8 cellular contexts compared by ENCODE assay signal in the genomic region with DNA sequence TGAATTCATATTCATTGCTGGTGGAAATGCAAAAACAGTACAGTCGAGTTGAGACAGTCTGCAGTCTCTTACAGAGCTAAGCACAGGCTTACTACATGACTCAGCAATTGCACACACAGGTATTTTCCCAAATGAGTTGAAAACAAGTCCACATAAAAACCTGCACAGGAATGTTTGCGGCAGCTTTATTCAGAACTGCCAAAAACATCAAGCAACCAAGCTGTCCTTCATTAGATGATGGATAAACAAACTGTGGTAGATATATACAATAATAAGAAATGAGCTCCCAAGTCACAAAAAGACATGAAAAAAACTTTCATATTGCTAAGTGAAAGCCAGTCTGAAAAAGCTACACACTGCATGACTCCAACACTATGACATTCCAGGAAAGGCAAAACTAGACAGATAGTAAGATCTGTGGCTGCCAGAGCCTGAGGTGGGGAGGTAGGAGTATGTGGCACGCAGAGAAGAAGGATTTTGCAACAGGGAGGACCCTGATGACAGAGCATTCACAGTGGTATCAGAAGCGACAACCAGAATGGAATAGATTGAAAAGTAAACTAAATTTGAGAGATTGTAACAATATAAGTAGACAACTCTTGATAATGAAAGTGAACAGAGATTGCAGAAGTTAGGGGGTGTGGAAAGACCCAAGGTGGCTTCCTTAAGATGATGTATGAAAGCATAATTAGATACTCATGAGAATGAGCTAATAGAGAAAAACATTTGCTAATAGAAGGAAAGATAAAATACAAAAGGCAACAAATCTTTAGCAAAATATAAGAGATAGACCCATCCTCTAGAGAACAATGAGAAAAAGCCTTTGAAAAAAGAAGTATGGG. TPM values are rescaled to one million over a fixed set of nuclear protein-coding genes. Genes with fewer than 3 reads are reported as not detected.
A peak's percentile ranks its signal among the peaks of the same experiment; 100 is the strongest.
DNase-seq lines count a peak whose midpoint lies in the region; ATAC-seq, FAIRE-seq and TF ChIP-seq lines count a peak whose summit lies in the region.

No MANE protein-coding gene starts in this region.

- no peak for TF ChIP-seq RAD21 in K562 (CRISPR knock-in tag; conservative IDR thresholded peaks at IDR 0.05 in 1 of 2, IDR thresholded peaks at IDR 0.05 in 1 of 2)

- POLR2A ChIA-PET in K562 (lab: Yijun Ruan, JAX) = interaction anchor here (1.2 kb wide), 1 partner anchor 51 kb away, joined by 5 read pairs; no protein-coding TSS in a partner anchor

- no peaks in the 10 kb centered on the region for H3K36me3 Mint-ChIP-seq in HFFc6 (ENCODE audit: low read depth)

- H3K9me3 ChIP-seq in K562 (replicated peaks; ENCODE audit: control insufficient read depth, insufficient read depth, low read depth, low read length) (no peaks in the 10 kb centered on the region), lower lobe of right lung (no peaks in the 10 kb centered on the region)

- TF ChIP-seq CTCF in HFFc6 (IDR thresholded peaks at IDR 0.05) (no peak), K562 (IDR thresholded peaks at IDR 0.05 in 2 of 3, conservative IDR thresholded peaks at IDR 0.05 in 1 of 3; ENCODE audit: insufficient read depth in 2 of 3, low read depth in 1 of 3, low read length in 3 of 3) (no peak), lower lobe of right lung (IDR thresholded peaks at IDR 0.05) (no peak)

- no peaks in the 10 kb centered on the region for H4K20me1 ChIP-seq in K562 (replicated peaks; ENCODE audit: control insufficient read depth, insufficient read depth, low read length)

- TF ChIP-seq POLR2A in K562 (conservative IDR thresholded peaks at IDR 0.05) = no peak

- H3K4me2 ChIP-seq in K562 (ENCODE audit: insufficient read depth, low read length) = no peak overlapping the region

- no peaks in the 10 kb centered on the region for H3K27me3 Mint-ChIP-seq in HFFc6 (ENCODE audit: insufficient read depth)

- BruUV-seq in K562 (replicated peaks; lab: Mats Ljungman, UMichigan) = no TSS peak

- H3K27me3 ChIP-seq in K562 (ENCODE audit: control insufficient read depth in 2 of 2, insufficient read depth in 2 of 2, low read length in 2 of 2) (no peaks in the 10 kb centered on the region), lower lobe of right lung (ENCODE audit: low read depth) (no peaks in the 10 kb centered on the region)

- H3K27ac Mint-ChIP-seq in HFFc6 = no peak overlapping the region

- no peaks in the 10 kb centered on the region for H3K9me1 ChIP-seq in K562 (ENCODE audit: control insufficient read depth, insufficient read depth, low read length)

- 4% methylated on average over 4 of the region's 4 CpGs for WGBS in K562 (ENCODE audit: insufficient coverage, low coverage, missing lambda C conversion rate)

- H3K4me3 Mint-ChIP-seq in HFFc6 = no peak overlapping the region

- TF ChIP-seq EP300 in K562 (IDR thresholded peaks at IDR 0.05; ENCODE audit: low read length) = no peak

- H3K27ac ChIP-seq in K562 (ENCODE audit: extremely low read depth, low read depth, low read length) = no peak overlapping the region
- no peak overlapping the region for H3K27ac ChIP-seq in lower lobe of right lung

- H3K4me3 ChIP-seq in K562 = no peak overlapping the region
- no peak overlapping the region for H3K4me3 ChIP-seq in lower lobe of right lung

- no peak overlapping the region for H2AFZ ChIP-seq in K562 (ENCODE audit: low read depth, low read length)

- FAIRE-seq in K562 (lab: Jason Lieb, UNC) = peak; percentile 65

- no peaks in the 10 kb centered on the region for H3K79me2 ChIP-seq in K562 (ENCODE audit: control insufficient read depth, insufficient read depth, low read length)

- H3K36me3 ChIP-seq in K562 (ENCODE audit: control insufficient read depth, insufficient read depth, low read length) = no peaks in the 10 kb centered on the region
- H3K36me3 ChIP-seq in lower lobe of right lung = no peaks in the 10 kb centered on the region

- intact Hi-C loops in K562 (cut with micrococcal nuclease) (no loop called here), lower lobe of right lung (cut with DNase I) (no loop called here)

- H3K9me3 Mint-ChIP-seq in HFFc6 = no peaks in the 10 kb centered on the region

- ATAC-seq in K562 (peak; percentile 61; the same call in 2 of the 3 replicates), lower lobe of right lung (peak; percentile 30 to 91)

- H3K9ac ChIP-seq in K562 (ENCODE audit: insufficient read depth in 1 of 2, low read depth in 2 of 2, low read length in 2 of 2) = no peak overlapping the region

- CTCF ChIA-PET in K562 (lab: Yijun Ruan, JAX; ENCODE audit: low intra/inter-chr PET ratio) = no interaction called here

- H3K4me1 Mint-ChIP-seq in HFFc6 (ENCODE audit: low read depth) = no peaks in the 10 kb centered on the region

- DNase-seq in COLO829 (ENCODE audit: low spot score) (peak; percentile 5), HFFc6 (peak; percentile 27), K562 (ENCODE audit: extremely low read depth in 1 of 4, low spot score in 3 of 4) (peak in 2 of 4 experiments; percentile 5 to 21), lower lobe of right lung (no peak), DMS114 treated with DMSO at 0.1 percent for 48 hours (lab: John Stamatoyannopoulos, UW; ENCODE audit: unreplicated experiment) (no peak), NCI-H2029 treated with DMSO at 0.1 percent for 48 hours (lab: John Stamatoyannopoulos, UW) (no peak), ureter (ENCODE audit: low spot score) (no peak), Kasumi-1 (lab: John Stamatoyannopoulos, UW) (no peak)

- in situ Hi-C loops in K562 (cut with MboI) = no loop called here

- H3K4me1 ChIP-seq in K562 (replicated peaks in 1 of 2; ENCODE audit: control insufficient read depth in 2 of 2, insufficient read depth in 2 of 2, low read length in 2 of 2) (0 out of 5 replicates have a peak, but pooled peaks cover 0 to 6% of the 10 kb centered on the region in 2 experiments), lower lobe of right lung (no peaks in the 10 kb centered on the region)

TF ChIP-seq in K562, 482 proteins besides CTCF, POLR2A, EP300 and RAD21 (continues in another document):
- TF ChIP-seq BDP1 (IDR thresholded peaks at IDR 0.05; ENCODE audit: insufficient read depth, insufficient read length) (no peak), NFE2L1 (tag; IDR thresholded peaks at IDR 0.05; ENCODE audit: borderline replicate concordance, low read depth) (peak; percentile 81), MAFF (IDR thresholded peaks at IDR 0.05; ENCODE audit: low read length) (peak; percentile 75), KAT8 (IDR thresholded peaks at IDR 0.05; ENCODE audit: low read depth) (no peak), ZNF785 (CRISPR knock-in tag; IDR thresholded peaks at IDR 0.05) (no peak), ZNF316 (IDR thresholded peaks at IDR 0.05) (peak; percentile 88), BRD4 (IDR thresholded peaks at IDR 0.05) (no peak), CC2D1A (IDR thresholded peaks at IDR 0.05) (no peak), ZNF707 (CRISPR knock-in tag; conservative IDR thresholded peaks at IDR 0.05) (no peak)
- TF ChIP-seq, protein P1, sequence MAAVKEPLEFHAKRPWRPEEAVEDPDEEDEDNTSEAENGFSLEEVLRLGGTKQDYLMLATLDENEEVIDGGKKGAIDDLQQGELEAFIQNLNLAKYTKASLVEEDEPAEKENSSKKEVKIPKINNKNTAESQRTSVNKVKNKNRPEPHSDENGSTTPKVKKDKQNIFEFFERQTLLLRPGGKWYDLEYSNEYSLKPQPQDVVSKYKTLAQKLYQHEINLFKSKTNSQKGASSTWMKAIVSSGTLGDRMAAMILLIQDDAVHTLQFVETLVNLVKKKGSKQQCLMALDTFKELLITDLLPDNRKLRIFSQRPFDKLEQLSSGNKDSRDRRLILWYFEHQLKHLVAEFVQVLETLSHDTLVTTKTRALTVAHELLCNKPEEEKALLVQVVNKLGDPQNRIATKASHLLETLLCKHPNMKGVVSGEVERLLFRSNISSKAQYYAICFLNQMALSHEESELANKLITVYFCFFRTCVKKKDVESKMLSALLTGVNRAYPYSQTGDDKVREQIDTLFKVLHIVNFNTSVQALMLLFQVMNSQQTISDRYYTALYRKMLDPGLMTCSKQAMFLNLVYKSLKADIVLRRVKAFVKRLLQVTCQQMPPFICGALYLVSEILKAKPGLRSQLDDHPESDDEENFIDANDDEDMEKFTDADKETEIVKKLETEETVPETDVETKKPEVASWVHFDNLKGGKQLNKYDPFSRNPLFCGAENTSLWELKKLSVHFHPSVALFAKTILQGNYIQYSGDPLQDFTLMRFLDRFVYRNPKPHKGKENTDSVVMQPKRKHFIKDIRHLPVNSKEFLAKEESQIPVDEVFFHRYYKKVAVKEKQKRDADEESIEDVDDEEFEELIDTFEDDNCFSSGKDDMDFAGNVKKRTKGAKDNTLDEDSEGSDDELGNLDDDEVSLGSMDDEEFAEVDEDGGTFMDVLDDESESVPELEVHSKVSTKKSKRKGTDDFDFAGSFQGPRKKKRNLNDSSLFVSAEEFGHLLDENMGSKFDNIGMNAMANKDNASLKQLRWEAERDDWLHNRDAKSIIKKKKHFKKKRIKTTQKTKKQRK (IDR thresholded peaks at IDR 0.05; ENCODE audit: borderline replicate concordance, low read depth, low read length) = no peak

RNA-seq across cellular contexts. Expression of a gene that starts 52.7 kb away (rescaled TPM):
- total RNA-seq in HFFc6 (2021; fragmentation: NEBNext Ultra II Directional; extraction: Animal tissue kit (Norgen Biotek cat#: 25700)) = 10 to 100 TPM; 42.3 to 49.4 (median 45.2) TPM
- total RNA-seq in K562 (2011; cell fraction: chromatin; rRNA removed; ENCODE audit: low replicate concordance) = 20.2 and 29.3 TPM in 2 replicates
- 19.9 and 21.0 TPM in 2 replicates for total RNA-seq in K562 (2011; cell fraction: nucleolus; rRNA removed)
- 24.5 and 25.0 TPM in 2 replicates for total RNA-seq in K562 (2011; cell fraction: nucleoplasm; rRNA removed)
- total RNA-seq in K562 (2014; rRNA removed) (4.8 and 6.7 TPM in 2 replicates), K562 (2014; rRNA removed; fragmentation: Illumina TruSeq; extraction: Trizol) (8.4 TPM in 2 replicates), K562 (2015; rRNA removed; fragmentation: Illumina TruSeq; extraction: Trizol) (8.2 and 8.4 TPM in 2 replicates), K562 (2021) (8.5 and 9.6 TPM in 2 replicates), lower lobe of right lung (163 TPM), ureter (162 TPM)
- polyA plus RNA-seq in K562 (2011; rRNA removed) (14.0 and 19.8 TPM in 2 replicates), K562 (2014; fragmentation: Illumina TruSeq; extraction: Trizol) (8.4 and 8.8 TPM in 2 replicates), K562 (2014; fragmentation: Nextera tagmentation; extraction: Ambion mirVana) (1 to 10 TPM; 2.6 to 3.0 TPM), K562 (2014; rRNA removed) (7.4 and 10.4 TPM in 2 replicates)
- 8.5 and 12.1 TPM in 2 replicates for polyA plus RNA-seq in K562 (2011; cell fraction: cytosol; rRNA removed)
- polyA plus RNA-seq in K562 (2011; cell fraction: nucleus; rRNA removed) = 10.5 and 15.4 TPM in 2 replicates
- polyA plus RNA-seq in K562 (2012) = 9.9 and 10.3 TPM in 2 replicates
- polyA minus RNA-seq in K562 (2011; rRNA and poly(A)+ RNA removed) = 15.7 and 18.3 TPM in 2 replicates
- 7.5 and 9.9 TPM in 2 replicates for polyA minus RNA-seq in K562 (2011; cell fraction: cytosol; rRNA and poly(A)+ RNA removed)
- 17.1 and 29.2 TPM in 2 replicates for polyA minus RNA-seq in K562 (2011; cell fraction: nucleus; rRNA and poly(A)+ RNA removed)

Comparison
In these comparisons a context has a peak if more than half of its experiments do, and no peak if none do; other contexts are left out.
1. DNase-seq: peak in COLO829 (single experiment) and HFFc6 (single experiment); none in lower lobe of right lung (single experiment), DMS114 treated with DMSO at 0.1 percent for 48 hours (single experiment), NCI-H2029 treated with DMSO at 0.1 percent for 48 hours (single experiment), ureter (single experiment) and Kasumi-1 (0 of 2).